In the genomic region with DNA sequence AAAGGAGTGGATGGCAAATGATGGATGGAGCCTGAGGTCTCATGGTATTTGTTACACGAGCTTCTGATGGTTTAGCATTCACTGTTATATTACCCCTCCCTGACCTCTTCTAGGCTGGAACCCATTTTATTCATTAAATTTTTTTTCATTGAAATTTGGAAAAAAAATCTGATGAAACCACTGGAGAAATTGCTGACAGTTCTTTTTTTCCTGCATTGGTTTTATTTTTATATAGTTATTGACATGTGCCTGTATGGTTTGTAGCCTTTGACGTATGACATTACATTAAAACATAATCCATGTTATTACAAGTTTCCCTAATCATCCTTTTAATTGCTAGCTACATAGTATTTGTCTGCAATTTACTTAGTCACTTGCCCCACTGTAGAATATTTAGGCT, we compare ENCODE assay signal across 20 cellular contexts.
DNase-seq lines count a peak whose midpoint lies in the region; ATAC-seq, FAIRE-seq and TF ChIP-seq lines count a peak whose summit lies in the region.
"Had no signal": no experiment of that assay in that cellular context is flagged by ENCODE, and none has a peak within 500 bp of the region (broad histone marks: within the 10 kb centered on the region; RNA-seq: fewer than 3 reads in every experiment).

No MANE protein-coding gene starts in this region.

- H3K4me3 ChIP-seq in A549 (no peak overlapping the region), IMR-90 (ENCODE audit: insufficient read depth, low read depth, low read length) (no peak overlapping the region), dorsolateral prefrontal cortex (no peak overlapping the region)
- H3K4me3 ChIP-seq: BLaER1 treated with 17β-estradiol and CSF1 and Interleukin-3, amounts not matched to agents 10 nM and 100 nM had no signal

- DNase-seq in A549 (ENCODE audit: low read depth in 1 of 2, low spot score in 1 of 2) (no peak), IMR-90 (no peak), dorsolateral prefrontal cortex (no peak), epidermal melanocyte (ENCODE audit: insufficient read length, low spot score) (no peak)
- DNase-seq: 8988T; AML-193; Caco-2; Calu3; CD4-positive, alpha-beta T cell; CD8-positive, alpha-beta T cell; DMS79 treated with DMSO at 0.1 percent for 48 hours; GF-D8 had no signal

- ATAC-seq in A549 = no peak
- no peak for ATAC-seq in IMR-90 (ENCODE audit: low read depth)
- ATAC-seq in GM18511 (IDR thresholded peaks at IDR 0.05; ENCODE audit: unreplicated experiment) = no peak
- ATAC-seq in HG03571 (IDR thresholded peaks at IDR 0.05; ENCODE audit: unreplicated experiment) = no peak
- ATAC-seq: CD8-positive, alpha-beta T cell had no signal

- no peak overlapping the region for H3K23ac ChIP-seq in IMR-90 (ENCODE audit: low read depth, low read length)

- no peak for TF ChIP-seq CTCF in A549 (IDR thresholded peaks at IDR 0.05)
- TF ChIP-seq CTCF in IMR-90 (conservative IDR thresholded peaks at IDR 0.05; ENCODE audit: low read depth, low read length) = no peak
- TF ChIP-seq CTCF in dorsolateral prefrontal cortex (IDR thresholded peaks at IDR 0.05 in 54 of 56, conservative IDR thresholded peaks at IDR 0.05 in 2 of 56; ENCODE audit: low read depth in 1 of 56, partially characterized antibody in 56 of 56) = no peak

- CTCF ChIA-PET in A549 (lab: Yijun Ruan, JAX) = interaction anchor here (1.0 to 4.5 kb wide), 6 partner anchors 20 to 310 kb away, joined by 3 to 18 read pairs (median 4); no protein-coding TSS in a partner anchor
- CTCF ChIA-PET in IMR-90 (lab: Yijun Ruan, JAX) = interaction anchor here (1.2 to 1.7 kb wide), 4 partner anchors 13 to 310 kb away, joined by 3 to 5 read pairs (median 4); no protein-coding TSS in a partner anchor

- no peak overlapping the region; the same call in 2 of the 3 replicates for H2BK15ac ChIP-seq in IMR-90 (ENCODE audit: low read depth, low read length)

- in situ Hi-C loops in IMR-90 (cut with MboI; ENCODE audit: low sequenced_read_pairs) = no loop called here

- no peak for TF ChIP-seq POLR2A in A549 (IDR thresholded peaks at IDR 0.05; ENCODE audit: low read length)
- no peak for TF ChIP-seq POLR2A in IMR-90 (IDR thresholded peaks at IDR 0.05; ENCODE audit: low read depth, low read length)

- H3K18ac ChIP-seq in IMR-90 (ENCODE audit: low read depth, low read length) = no peak overlapping the region

- H3K27me3 ChIP-seq in IMR-90 (ENCODE audit: control insufficient read depth, insufficient read depth, low read length) = no peaks in the 10 kb centered on the region
- H3K27me3 ChIP-seq in dorsolateral prefrontal cortex = no peaks in the 10 kb centered on the region
- H3K27me3 ChIP-seq: BLaER1 treated with 17β-estradiol and CSF1 and Interleukin-3, amounts not matched to agents 10 nM and 100 nM had no signal

- TF ChIP-seq RAD21 in A549 (conservative IDR thresholded peaks at IDR 0.05 in 1 of 2, IDR thresholded peaks at IDR 0.05 in 1 of 2) (no peak), IMR-90 (IDR thresholded peaks at IDR 0.05; ENCODE audit: low read length) (no peak)

- TF ChIP-seq EP300 in A549 (IDR thresholded peaks at IDR 0.05) = no peak

- intact Hi-C loops in IMR-90 (cut with micrococcal nuclease) (no loop called here), dorsolateral prefrontal cortex (cut with DNase I) (no loop called here)

- POLR2A ChIA-PET in A549 (lab: Yijun Ruan, JAX) (no interaction called here), IMR-90 (lab: Charles Lee; ENCODE audit: unreplicated experiment) (no interaction called here)

- no peak overlapping the region for H3K4ac ChIP-seq in IMR-90 (ENCODE audit: low read depth, low read length)

- no peak overlapping the region for H2AK9ac ChIP-seq in IMR-90 (replicated peaks; ENCODE audit: low read depth, low read length, poor library complexity)

- WGBS in A549 (ENCODE audit: missing lambda C conversion rate) = 73% methylated on average over 2 of the region's 2 CpGs
- WGBS in IMR-90 (ENCODE audit: extremely low coverage in 2 of 2, insufficient read length in 1 of 2), 2 experiments = no CpG with 5 or more reads among the region's 2 CpGs

- no peaks in the 10 kb centered on the region for H3K79me1 ChIP-seq in IMR-90 (ENCODE audit: low read depth in 1 of 2, low read length in 2 of 2)

- no peak overlapping the region for H2AFZ ChIP-seq in IMR-90 (replicated peaks; ENCODE audit: low read length, poor library complexity)

- no peak overlapping the region for H4K5ac ChIP-seq in IMR-90 (ENCODE audit: low read depth, low read length)

- H2BK20ac ChIP-seq in IMR-90 (ENCODE audit: low read depth, low read length) = no peak overlapping the region

- no peak overlapping the region for H4K91ac ChIP-seq in IMR-90 (ENCODE audit: insufficient read depth, low read depth, low read length)

- H3K9me1 ChIP-seq in IMR-90 (ENCODE audit: insufficient read depth, low read length) = peaks cover 3% of the 10 kb centered on the region

- no peak overlapping the region for H2BK5ac ChIP-seq in IMR-90 (ENCODE audit: low read depth, low read length, poor library complexity, severe bottlenecking)

- H3K36me3 ChIP-seq in IMR-90 (ENCODE audit: control insufficient read depth, insufficient read depth, low read length) = no peaks in the 10 kb centered on the region
- H3K36me3 ChIP-seq: BLaER1 treated with 17β-estradiol and CSF1 and Interleukin-3, amounts not matched to agents 10 nM and 100 nM had no signal

- no peak overlapping the region for H2AK5ac ChIP-seq in IMR-90 (ENCODE audit: low read depth, low read length)

- no peaks in the 10 kb centered on the region for H4K20me1 ChIP-seq in IMR-90 (ENCODE audit: insufficient read depth, low read length)
- H4K20me1 ChIP-seq: BLaER1 treated with 17β-estradiol and CSF1 and Interleukin-3, amounts not matched to agents 10 nM and 100 nM had no signal

- H3K4me2 ChIP-seq in A549 (no peak overlapping the region), IMR-90 (ENCODE audit: low read depth, low read length) (no peak overlapping the region)
- H3K4me2 ChIP-seq: BLaER1 treated with 17β-estradiol and CSF1 and Interleukin-3, amounts not matched to agents 10 nM and 100 nM had no signal

- H4K8ac ChIP-seq in IMR-90 (ENCODE audit: low read depth in 2 of 2, low read length in 2 of 2) = no peak overlapping the region

- dilution Hi-C loops in IMR-90 (cut with HindIII; ENCODE audit: low sequenced_read_pairs, unreplicated experiment) = no loop called here

- no peak overlapping the region for H2BK120ac ChIP-seq in IMR-90 (ENCODE audit: low read depth, low read length)

- H3K9me3 ChIP-seq in A549 (no peaks in the 10 kb centered on the region), IMR-90 (ENCODE audit: control insufficient read depth, insufficient read depth, low read length) (no peaks in the 10 kb centered on the region)
- H3K9me3 ChIP-seq: BLaER1 treated with 17β-estradiol and CSF1 and Interleukin-3, amounts not matched to agents 10 nM and 100 nM; Caco-2 had no signal

- no peak overlapping the region for H3K9ac ChIP-seq in IMR-90 (ENCODE audit: low read depth, low read length)
- H3K9ac ChIP-seq: BLaER1 treated with 17β-estradiol and CSF1 and Interleukin-3, amounts not matched to agents 10 nM and 100 nM had no signal

- H3K4me1 ChIP-seq in A549 (no peaks in the 10 kb centered on the region), IMR-90 (ENCODE audit: control insufficient read depth, insufficient read depth, low read length) (no peaks in the 10 kb centered on the region; the same call in 1 of the 2 replicates)
- H3K4me1 ChIP-seq: BLaER1 treated with 17β-estradiol and CSF1 and Interleukin-3, amounts not matched to agents 10 nM and 100 nM; Caco-2 had no signal

- no peak overlapping the region for H3K14ac ChIP-seq in IMR-90 (replicated peaks; ENCODE audit: low read depth, low read length)

- H3K56ac ChIP-seq in IMR-90 (ENCODE audit: extremely low read depth, insufficient read depth, low read length) = no peak overlapping the region

- H3K27ac ChIP-seq in A549 (no peak overlapping the region), IMR-90 (ENCODE audit: insufficient read depth, low read length) (no peak overlapping the region), dorsolateral prefrontal cortex (peak overlapping the region in 36 of 59 donors; percentile 6 to 100 (median 62))
- H3K27ac ChIP-seq: BLaER1 treated with 17β-estradiol and CSF1 and Interleukin-3, amounts not matched to agents 10 nM and 100 nM; C4-2B had no signal

- no TSS peak for BruUV-seq in IMR-90 (replicated peaks; lab: Mats Ljungman, UMichigan)

- no peak for FAIRE-seq in A549 (lab: Jason Lieb, UNC)
- FAIRE-seq: A204.1, D721Med, G401.6, GM12891 had no signal

TF ChIP-seq in A549, 52 proteins besides CTCF, POLR2A, EP300 and RAD21:
- TF ChIP-seq MAFK (IDR thresholded peaks at IDR 0.05; ENCODE audit: partially characterized antibody) (peak; percentile 68), ZC3H11A (IDR thresholded peaks at IDR 0.05) (no peak), CEBPB (IDR thresholded peaks at IDR 0.05) (no peak), KDM1A (IDR thresholded peaks at IDR 0.05; ENCODE audit: low read depth) (no peak)

TF ChIP-seq in IMR-90, 13 proteins besides CTCF, POLR2A, EP300 and RAD21:
- TF ChIP-seq CHD1 (IDR thresholded peaks at IDR 0.05; ENCODE audit: low read depth, low read length) (no peak), CEBPB (IDR thresholded peaks at IDR 0.05; ENCODE audit: low read depth, low read length) (no peak), SMC3 (IDR thresholded peaks at IDR 0.05; ENCODE audit: low read depth, low read length) (no peak), MAFK (IDR thresholded peaks at IDR 0.05; ENCODE audit: low read depth, low read length) (peak; percentile 82), MAZ (IDR thresholded peaks at IDR 0.05; ENCODE audit: borderline replicate concordance, low read depth, low read length) (no peak), NFE2L2 (IDR thresholded peaks at IDR 0.05; ENCODE audit: low read depth, low read length) (no peak)
- TF ChIP-seq, protein P1, sequence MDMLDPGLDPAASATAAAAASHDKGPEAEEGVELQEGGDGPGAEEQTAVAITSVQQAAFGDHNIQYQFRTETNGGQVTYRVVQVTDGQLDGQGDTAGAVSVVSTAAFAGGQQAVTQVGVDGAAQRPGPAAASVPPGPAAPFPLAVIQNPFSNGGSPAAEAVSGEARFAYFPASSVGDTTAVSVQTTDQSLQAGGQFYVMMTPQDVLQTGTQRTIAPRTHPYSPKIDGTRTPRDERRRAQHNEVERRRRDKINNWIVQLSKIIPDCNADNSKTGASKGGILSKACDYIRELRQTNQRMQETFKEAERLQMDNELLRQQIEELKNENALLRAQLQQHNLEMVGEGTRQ (IDR thresholded peaks at IDR 0.05; ENCODE audit: low read depth, low read length) = no peak

Comparison
In these comparisons a context has a peak if more than half of its experiments do, and no peak if none do; other contexts are left out.
1. H3K27ac ChIP-seq: peak in dorsolateral prefrontal cortex (36 of 59); none in A549 (0 of 2) and IMR-90 (single experiment).